In the genomic region with DNA sequence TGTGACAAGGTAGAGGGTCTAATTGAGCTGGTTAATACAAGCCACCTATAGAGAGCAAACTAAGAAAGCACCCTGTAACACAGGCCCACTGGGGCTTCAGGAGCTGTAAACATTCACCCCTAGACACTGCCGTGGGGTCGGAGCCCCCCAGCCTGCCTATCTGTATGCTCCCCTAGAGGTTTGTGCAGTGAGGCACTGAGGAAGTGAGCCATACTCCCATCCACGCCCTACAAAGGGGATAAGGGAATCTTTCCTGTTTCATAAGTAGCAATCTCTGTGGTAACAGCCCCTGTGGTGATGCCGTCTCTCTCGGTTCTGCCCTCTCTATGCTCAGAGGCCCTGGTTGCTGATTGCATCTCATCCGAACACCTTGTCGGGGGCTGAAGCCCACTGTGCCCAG, we compare ENCODE assay signal across 33 cellular contexts.
"Had no signal": no experiment of that assay in that cellular context is flagged by ENCODE, and none has a peak within 500 bp of the region (broad histone marks: within the 10 kb centered on the region; RNA-seq: fewer than 3 reads in every experiment).

No MANE protein-coding gene starts in this region.

- H3K4me3 Mint-ChIP-seq: activated B cell treated with CpG ODN at 0.5 μM for 24 hours; activated CD4-positive, alpha-beta memory T cell treated with anti-CD3 and anti-CD28 coated beads for 36 hours; activated CD4-positive, alpha-beta T cell treated with anti-CD3 and anti-CD28 coated beads, Interleukin-2, amount 10 ng/mL, durations not matched to agents 24 days and 14 days; activated CD8-positive, alpha-beta T cell treated with anti-CD3 and anti-CD28 coated beads for 36 hours; activated naive CD4-positive, alpha-beta T cell treated with anti-CD3 and anti-CD28 coated beads, Interleukin-2, amount 10 ng/mL, durations not matched to agents 7 days and 5 days; activated naive CD4-positive, alpha-beta T cell treated with anti-CD3 and anti-CD28 coated beads, Interleukin-2, amount 50 U/mL, for 24 hours; activated naive CD8-positive, alpha-beta T cell; activated naive CD8-positive, alpha-beta T cell treated with anti-CD3 and anti-CD28 coated beads, Interleukin-2, amount 10 ng/mL, durations not matched to agents 7 days and 5 days; activated naive CD8-positive, alpha-beta T cell treated with anti-CD3 and anti-CD28 coated beads, Interleukin-2, amount 50 U/mL, for 24 hours; activated T-cell treated with anti-CD3 and anti-CD28 coated beads, Interleukin-2, amount 50 U/mL, for 24 hours; brain; central memory CD8-positive, alpha-beta T cell; T-helper 2 cell treated with Interferon-gamma antibody and Interleukin-4, amounts not matched to agents 5 μg/mL and 100 μg/mL, for 36 hours had no signal

- H3K36me3 Mint-ChIP-seq: activated naive CD4-positive, alpha-beta T cell treated with anti-CD3 and anti-CD28 coated beads, Interleukin-2, amount 10 ng/mL, durations not matched to agents 7 days and 5 days; brain had no signal

- H3K27ac Mint-ChIP-seq: activated B cell treated with CpG ODN at 0.5 μM for 24 hours; activated CD4-positive, alpha-beta memory T cell treated with anti-CD3 and anti-CD28 coated beads for 36 hours; activated CD4-positive, alpha-beta T cell treated with anti-CD3 and anti-CD28 coated beads, Interleukin-2, amount 10 ng/mL, durations not matched to agents 24 days and 14 days; activated CD8-positive, alpha-beta T cell treated with anti-CD3 and anti-CD28 coated beads for 36 hours; activated naive CD4-positive, alpha-beta T cell treated with anti-CD3 and anti-CD28 coated beads, Interleukin-2, amount 10 ng/mL, durations not matched to agents 7 days and 5 days; activated naive CD4-positive, alpha-beta T cell treated with anti-CD3 and anti-CD28 coated beads, Interleukin-2, amount 50 U/mL, for 24 hours; activated naive CD8-positive, alpha-beta T cell; activated naive CD8-positive, alpha-beta T cell treated with anti-CD3 and anti-CD28 coated beads, Interleukin-2, amount 10 ng/mL, durations not matched to agents 7 days and 5 days; activated naive CD8-positive, alpha-beta T cell treated with anti-CD3 and anti-CD28 coated beads, Interleukin-2, amount 50 U/mL, for 24 hours; activated T-cell treated with anti-CD3 and anti-CD28 coated beads, Interleukin-2, amount 50 U/mL, for 24 hours; activated T-helper 2 cell treated with anti-CD3 and anti-CD28 coated beads, Interferon-gamma antibody, Interleukin-2, Interleukin-4, amounts not matched to agents 10 μg/mL and 5 μg/mL and 100 μg/mL, durations not matched to agents 14 hours and 24 hours and 36 hours; brain; T-helper 2 cell treated with Interferon-gamma antibody and Interleukin-4, amounts not matched to agents 5 μg/mL and 100 μg/mL, for 36 hours had no signal

- DNase-seq: activated B cell treated with CpG ODN at 0.5 μM for 24 hours; activated CD4-positive, alpha-beta memory T cell treated with anti-CD3 and anti-CD28 coated beads for 36 hours; activated CD4-positive, alpha-beta T cell treated with anti-CD3 and anti-CD28 coated beads for 4 hours; activated CD4-positive, alpha-beta T cell treated with anti-CD3 and anti-CD28 coated beads, Interleukin-2, amount 10 ng/mL, durations not matched to agents 24 days and 14 days; activated CD4-positive, alpha-beta T cell treated with anti-CD3 and anti-CD28 coated beads, Interleukin-2, amount 50 U/mL, for 1 hour; activated CD4-positive, alpha-beta T cell treated with anti-CD3 and anti-CD28 coated beads, Interleukin-2, amount 50 U/mL, for 4 hours; activated CD4-positive, CD25-positive, alpha-beta regulatory T cell treated with anti-CD3 and anti-CD28 coated beads, Interleukin-2, amount 50 U/mL, for 72 hours; activated CD8-positive, alpha-beta memory T cell treated with anti-CD3 and anti-CD28 coated beads, Interleukin-2, amount 50 U/mL, for 4 hours; activated CD8-positive, alpha-beta T cell treated with anti-CD3 and anti-CD28 coated beads for 36 hours; activated effector memory CD4-positive, alpha-beta T cell treated with Interleukin-2 at 50 U/mL for 16 hours; activated gamma-delta T cell; activated naive CD4-positive, alpha-beta T cell treated with anti-CD3 and anti-CD28 coated beads, Interleukin-2, amount 10 ng/mL, durations not matched to agents 7 days and 5 days; activated naive CD4-positive, alpha-beta T cell treated with Interleukin-2 at 50 U/mL for 16 hours; activated naive CD8-positive, alpha-beta T cell treated with anti-CD3 and anti-CD28 coated beads, Interleukin-2, amount 10 ng/mL, durations not matched to agents 7 days and 5 days; activated naive CD8-positive, alpha-beta T cell treated with anti-CD3 and anti-CD28 coated beads, Interleukin-2, amount 50 U/mL, for 24 hours; activated T-cell treated with anti-CD3 and anti-CD28 coated beads for 4 hours; activated T-cell treated with anti-CD3 and anti-CD28 coated beads, Interleukin-2, amount 50 U/mL, for 24 hours; activated T-cell treated with anti-CD3 and anti-CD28 coated beads, Interleukin-2, amount 50 U/mL, for 48 hours; amygdala; anterior cingulate cortex; caudate nucleus; cerebellar nuclear complex; T-helper 2 cell; T-helper 9 cell had no signal

- H3K9me3 ChIP-seq: ascending aorta had no signal

- H3K36me3 ChIP-seq: ascending aorta, cardiac muscle cell had no signal

- H3K4me1 ChIP-seq: ascending aorta had no signal

- H3K27ac ChIP-seq: ascending aorta, cardiac muscle cell, VCaP had no signal

- H3K4me3 ChIP-seq: ascending aorta, cardiac muscle cell had no signal

- H3K27me3 Mint-ChIP-seq: activated naive CD8-positive, alpha-beta T cell had no signal

- H3K4me1 Mint-ChIP-seq: activated B cell treated with CpG ODN at 0.5 μM for 24 hours; activated CD4-positive, alpha-beta T cell treated with anti-CD3 and anti-CD28 coated beads, Interleukin-2, amount 10 ng/mL, durations not matched to agents 24 days and 14 days; activated naive CD4-positive, alpha-beta T cell treated with anti-CD3 and anti-CD28 coated beads, Interleukin-2, amount 10 ng/mL, durations not matched to agents 7 days and 5 days; activated naive CD4-positive, alpha-beta T cell treated with anti-CD3 and anti-CD28 coated beads, Interleukin-2, amount 50 U/mL, for 24 hours; activated naive CD8-positive, alpha-beta T cell treated with anti-CD3 and anti-CD28 coated beads, Interleukin-2, amount 10 ng/mL, durations not matched to agents 7 days and 5 days; activated naive CD8-positive, alpha-beta T cell treated with anti-CD3 and anti-CD28 coated beads, Interleukin-2, amount 50 U/mL, for 24 hours; brain; central memory CD8-positive, alpha-beta T cell had no signal

- H3K27me3 ChIP-seq: ascending aorta, cardiac muscle cell had no signal
